In the genomic region with DNA sequence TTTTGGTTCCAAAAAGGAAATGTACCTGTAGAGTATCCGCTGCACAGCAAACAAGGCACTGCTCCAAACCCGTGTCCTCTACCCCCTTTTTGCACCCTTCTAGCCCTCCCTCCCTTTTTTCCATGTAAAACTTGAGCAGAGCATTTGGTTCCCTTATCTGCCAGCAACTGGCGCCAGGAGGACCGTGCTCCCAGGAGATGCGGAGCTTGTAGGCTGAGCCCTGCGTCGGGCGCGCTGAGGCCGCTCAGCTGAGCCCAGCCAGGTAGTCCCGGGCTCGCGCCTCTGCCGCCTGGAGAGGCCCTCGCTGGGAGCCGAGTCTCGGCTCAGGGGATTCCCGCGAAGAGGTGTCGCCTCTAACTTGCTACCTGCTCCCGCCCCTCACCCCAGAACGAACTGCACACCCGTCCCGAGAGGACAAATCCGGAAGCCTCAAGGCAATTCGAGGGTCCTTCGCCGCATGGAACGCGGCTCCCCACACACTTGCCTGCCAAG, we compare ENCODE assay signal across 7 cellular contexts. TPM values are rescaled to one million over a fixed set of nuclear protein-coding genes. Genes with fewer than 3 reads are reported as not detected.
A peak's percentile ranks its signal among the peaks of the same experiment; 100 is the strongest.
DNase-seq lines count a peak whose midpoint lies in the region; ATAC-seq and TF ChIP-seq lines count a peak whose summit lies in the region.

No MANE protein-coding gene starts in this region.

- ATAC-seq in GM18499 (IDR thresholded peaks at IDR 0.05; ENCODE audit: insufficient read depth, unreplicated experiment), result peak; percentile 35
- peak; percentile 75 for ATAC-seq in central memory CD8-positive, alpha-beta T cell (replicated peaks; ENCODE audit: extremely low read depth, poor library complexity, severe bottlenecking)

- H3K4me3 Mint-ChIP-seq in HFFc6, result peak overlapping the region; percentile 99
- H3K4me3 Mint-ChIP-seq in central memory CD8-positive, alpha-beta T cell, result peak overlapping the region; percentile 100

- peak overlapping the region; percentile 96 for H3K27ac Mint-ChIP-seq in HFFc6
- H3K27ac Mint-ChIP-seq in central memory CD8-positive, alpha-beta T cell (ENCODE audit: low read depth), result peak overlapping the region; percentile 99

- peaks cover 42% of the 10 kb centered on the region for H3K4me1 Mint-ChIP-seq in HFFc6 (ENCODE audit: low read depth)
- peaks cover 59% of the 10 kb centered on the region for H3K4me1 Mint-ChIP-seq in central memory CD8-positive, alpha-beta T cell

- H3K36me3 Mint-ChIP-seq in HFFc6 (ENCODE audit: low read depth), result peaks cover 16% of the 10 kb centered on the region; the same call in 1 of the 2 replicates
- H3K36me3 Mint-ChIP-seq in central memory CD8-positive, alpha-beta T cell (ENCODE audit: insufficient read depth), result peaks cover 24% of the 10 kb centered on the region

- TF ChIP-seq CTCF in HFFc6 (IDR thresholded peaks at IDR 0.05), result no peak
- no peak for TF ChIP-seq CTCF in NB4 (IDR thresholded peaks at IDR 0.05; ENCODE audit: low read depth, low read length)

- TF ChIP-seq POLR2A in NB4 (IDR thresholded peaks at IDR 0.05; ENCODE audit: extremely low read depth, insufficient read length), result no peak

- H3K27me3 Mint-ChIP-seq in HFFc6 (ENCODE audit: insufficient read depth), result peaks cover 2% of the 10 kb centered on the region; the same call in 1 of the 2 replicates
- no peaks in the 10 kb centered on the region for H3K27me3 Mint-ChIP-seq in central memory CD8-positive, alpha-beta T cell

- peak; percentile 7 for DNase-seq in HFFc6
- peak; percentile 79 for DNase-seq in NB4 (ENCODE audit: low read depth)
- peak; percentile 43 for DNase-seq in activated CD4-positive, CD25-positive, alpha-beta regulatory T cell treated with anti-CD3 and anti-CD28 coated beads, Interleukin-2, amount 50 U/mL, for 16 hours (ENCODE audit: low read depth, low spot score)
- DNase-seq in central memory CD8-positive, alpha-beta T cell (ENCODE audit: low spot score in 2 of 2), result peak; percentile 49 to 62
- peak; percentile 87 for DNase-seq in left kidney (ENCODE audit: low read depth, low spot score)
- DNase-seq in stimulated activated CD4-positive, alpha-beta T cell treated with anti-CD3 and anti-CD28 coated beads, Interleukin-4, amount 100 ng/mL, for 1 hour, result peak; percentile 82

- H3K4me3 ChIP-seq in NB4 (ENCODE audit: low read depth, low read length), result peak overlapping the region; percentile 97

- no peaks in the 10 kb centered on the region for H3K9me3 Mint-ChIP-seq in HFFc6
- H3K9me3 Mint-ChIP-seq in central memory CD8-positive, alpha-beta T cell, result no peaks in the 10 kb centered on the region

RNA-seq across cellular contexts. Expression of gene TRPM7, which starts 0.6 kb away (rescaled TPM):
- 10 to 100 TPM; 20.6 to 24.6 (median 23.5) TPM for total RNA-seq in HFFc6 (2021; fragmentation: NEBNext Ultra II Directional; extraction: Animal tissue kit (Norgen Biotek cat#: 25700))

Comparison
In these comparisons a context has a peak if more than half of its experiments do, and no peak if none do; other contexts are left out.
1. Peak in every context shown above with its lines: DNase-seq, ATAC-seq and H3K4me3 ChIP-seq.
2. DNase-seq: peak in every context shown above with its lines; median percentile 87 in left kidney; 82 in stimulated activated CD4-positive, alpha-beta T cell treated with anti-CD3 and anti-CD28 coated beads, Interleukin-4, amount 100 ng/mL, for 1 hour; 79 in NB4; 56 in central memory CD8-positive, alpha-beta T cell; 43 in activated CD4-positive, CD25-positive, alpha-beta regulatory T cell treated with anti-CD3 and anti-CD28 coated beads, Interleukin-2, amount 50 U/mL, for 16 hours; 7 in HFFc6.